ENCODE assay signal across 8 cellular contexts in genomic region chr5:149268928-149269557, GRCh38. TPM values are rescaled to one million over a fixed set of nuclear protein-coding genes. Genes with fewer than 3 reads are reported as not detected.
DNase-seq lines count a peak whose midpoint lies in the region; ATAC-seq and TF ChIP-seq lines count a peak whose summit lies in the region.

No MANE protein-coding gene starts in this region.

- peaks cover 45% of the 10 kb centered on the region for H3K27me3 Mint-ChIP-seq in central memory CD8-positive, alpha-beta T cell
- peaks cover 67% of the 10 kb centered on the region for H3K27me3 Mint-ChIP-seq in mesothelial cell of epicardium (ENCODE audit: low read depth)

- no peak overlapping the region for H3K27ac Mint-ChIP-seq in central memory CD8-positive, alpha-beta T cell (ENCODE audit: low read depth)
- no peak overlapping the region for H3K27ac Mint-ChIP-seq in mesothelial cell of epicardium

- TF ChIP-seq CTCF in mesothelial cell of epicardium (IDR thresholded peaks at IDR 0.05; ENCODE audit: unreplicated experiment): peak; percentile 97

- DNase-seq in SHP77 (lab: John Stamatoyannopoulos, UW) (peak; percentile 29 to 59), SHP77 treated with DMSO at 0.1 percent for 48 hours (lab: John Stamatoyannopoulos, UW) (no peak), NCI-H82 (lab: John Stamatoyannopoulos, UW) (peak; percentile 78), mesothelial cell of epicardium (ENCODE audit: low spot score in 2 of 2, unreplicated experiment in 2 of 2) (no peak), activated gamma-delta T cell treated with Interleukin-2 at 50 U/mL for 16 hours (no peak)
- DNase-seq in central memory CD8-positive, alpha-beta T cell (ENCODE audit: low spot score in 2 of 2): no peak

- ATAC-seq in HG02759 (IDR thresholded peaks at IDR 0.05; ENCODE audit: unreplicated experiment) (peak; percentile 51), HG02642 (IDR thresholded peaks at IDR 0.05; ENCODE audit: poor library complexity, unreplicated experiment) (no peak)
- peak; percentile 59 for ATAC-seq in central memory CD8-positive, alpha-beta T cell (replicated peaks; ENCODE audit: extremely low read depth, poor library complexity, severe bottlenecking)

- peaks cover 6% of the 10 kb centered on the region for H3K9me3 Mint-ChIP-seq in central memory CD8-positive, alpha-beta T cell
- peaks cover 13% of the 10 kb centered on the region for H3K9me3 Mint-ChIP-seq in mesothelial cell of epicardium

- no peak overlapping the region for H3K4me3 Mint-ChIP-seq in central memory CD8-positive, alpha-beta T cell
- H3K4me3 Mint-ChIP-seq in mesothelial cell of epicardium: no peak overlapping the region

- peaks cover 16% of the 10 kb centered on the region for H3K4me1 Mint-ChIP-seq in central memory CD8-positive, alpha-beta T cell
- peaks cover 7% of the 10 kb centered on the region for H3K4me1 Mint-ChIP-seq in mesothelial cell of epicardium

- H3K36me3 Mint-ChIP-seq in central memory CD8-positive, alpha-beta T cell (ENCODE audit: insufficient read depth): peaks cover 3% of the 10 kb centered on the region
- peaks cover 3% of the 10 kb centered on the region for H3K36me3 Mint-ChIP-seq in mesothelial cell of epicardium

RNA-seq across cellular contexts. Expression of gene AFAP1L1, which starts 2.6 kb away (rescaled TPM):
- 0.22 to 0.63 TPM (median 0.36 TPM) in 3 replicates for total RNA-seq in mesothelial cell of epicardium

Comparison
In these comparisons a context has a peak if more than half of its experiments do, and no peak if none do; other contexts are left out.
1. DNase-seq: peak in SHP77 (2 of 2) and NCI-H82 (single experiment); none in SHP77 treated with DMSO at 0.1 percent for 48 hours (single experiment), central memory CD8-positive, alpha-beta T cell (0 of 2), mesothelial cell of epicardium (0 of 2) and activated gamma-delta T cell treated with Interleukin-2 at 50 U/mL for 16 hours (single experiment).